Comparison of ENCODE assay signal across 8 cellular contexts in the genomic region with DNA sequence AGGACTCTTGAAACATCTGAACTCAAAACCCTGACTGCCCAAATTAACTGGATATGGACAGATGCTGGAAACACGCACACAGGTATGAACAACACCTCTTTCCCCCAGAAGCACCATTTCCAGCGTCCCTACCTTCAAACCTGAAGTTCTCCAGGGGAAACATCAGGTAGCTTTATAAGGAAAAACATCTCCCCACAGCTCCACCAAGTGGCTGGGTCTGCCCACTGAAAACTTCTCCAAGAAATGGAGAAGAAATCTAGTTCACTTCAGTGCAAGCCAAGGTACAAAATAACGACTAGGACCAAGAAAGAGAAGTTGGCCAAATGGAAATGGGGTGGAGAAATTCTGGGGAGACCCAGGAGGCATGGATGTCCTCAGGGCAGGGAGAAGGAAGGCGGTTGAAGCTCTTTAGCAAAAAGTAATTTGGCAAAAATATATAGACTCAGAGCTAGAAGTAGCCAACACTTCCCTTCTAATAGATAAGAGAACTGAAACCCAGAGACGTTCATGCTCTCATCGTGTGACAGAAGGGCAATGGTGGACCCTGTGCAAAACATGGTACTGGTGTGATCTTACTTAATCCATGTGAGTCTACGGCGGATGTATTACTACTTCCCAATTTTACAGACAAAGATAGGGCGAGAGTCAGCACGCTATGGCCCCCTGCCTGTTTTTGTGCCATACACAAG. TPM values are rescaled to one million over a fixed set of nuclear protein-coding genes. Genes with fewer than 3 reads are reported as not detected.
DNase-seq lines count a peak whose midpoint lies in the region; ATAC-seq, FAIRE-seq and TF ChIP-seq lines count a peak whose summit lies in the region.

No MANE protein-coding gene starts in this region.

- H3K27me3 ChIP-seq in astrocyte (ENCODE audit: insufficient read depth, low read length), result peaks cover 2% of the 10 kb centered on the region
- H3K27me3 ChIP-seq in HepG2 (ENCODE audit: control insufficient read depth in 1 of 2, insufficient read depth in 2 of 2, low read length in 2 of 2), result no peaks in the 10 kb centered on the region
- peaks cover 4% of the 10 kb centered on the region for H3K27me3 ChIP-seq in effector memory CD4-positive, alpha-beta T cell (replicated peaks; ENCODE audit: control insufficient read depth, insufficient read depth, low read length, poor library complexity, severe bottlenecking)

- TF ChIP-seq EP300 in HepG2 (IDR thresholded peaks at IDR 0.05; ENCODE audit: low read depth in 2 of 2, low read length in 2 of 2) (no peak), HepG2 (CRISPR knock-in tag; IDR thresholded peaks at IDR 0.05; ENCODE audit: borderline replicate concordance) (no peak)

- H3K27ac ChIP-seq in astrocyte (ENCODE audit: low read depth, low read length) (no peak overlapping the region), HepG2 (ENCODE audit: extremely low read length, insufficient read depth, low read length) (no peak overlapping the region)
- H3K27ac ChIP-seq in effector memory CD4-positive, alpha-beta T cell (ENCODE audit: insufficient read depth, low read length, poor library complexity, severe bottlenecking), result no peak overlapping the region

- no peaks in the 10 kb centered on the region for H4K20me1 ChIP-seq in astrocyte (ENCODE audit: insufficient read depth, low read length)
- no peaks in the 10 kb centered on the region for H4K20me1 ChIP-seq in HepG2 (ENCODE audit: insufficient read depth, low read length)

- peak; percentile 72 for TF ChIP-seq CTCF in AG10803 (conservative IDR thresholded peaks at IDR 0.05; ENCODE audit: low read length)
- peak; percentile 67 for TF ChIP-seq CTCF in astrocyte (IDR thresholded peaks at IDR 0.05; ENCODE audit: insufficient read depth, low read depth, low read length)
- TF ChIP-seq CTCF in HepG2 (CRISPR knock-in tag; IDR thresholded peaks at IDR 0.05), result peak; percentile 65

- H3K4me2 ChIP-seq in astrocyte (ENCODE audit: low read length) (no peak overlapping the region), HepG2 (ENCODE audit: low read depth, low read length) (no peak overlapping the region)

- H3K9ac ChIP-seq in astrocyte (ENCODE audit: low read length) (no peak overlapping the region), HepG2 (ENCODE audit: insufficient read depth, low read depth, low read length) (no peak overlapping the region)

- in situ Hi-C loops in HepG2 (cut with HindIII; ENCODE audit: extremely low pct_ligation_motif_present, low pct_unique_long_range_greater_than_20kb), result loop anchor here (10.0 kb wide), 1 partner anchor 724 kb away; no protein-coding TSS in a partner anchor

- BruUV-seq in HepG2 (replicated peaks; lab: Mats Ljungman, UMichigan), result no TSS peak

- FAIRE-seq in astrocyte (lab: Jason Lieb, UNC), result no peak
- peak; percentile 51 for FAIRE-seq in HepG2 (lab: Jason Lieb, UNC)

- H3K4me3 ChIP-seq in AG10803 (ENCODE audit: low read length), result no peak overlapping the region
- no peak overlapping the region for H3K4me3 ChIP-seq in astrocyte (ENCODE audit: insufficient read depth, low read depth, low read length)
- H3K4me3 ChIP-seq in HepG2 (replicated peaks in 1 of 3; ENCODE audit: insufficient read depth in 1 of 3, low read depth in 2 of 3, low read length in 3 of 3), result no peak overlapping the region
- H3K4me3 ChIP-seq in effector memory CD4-positive, alpha-beta T cell (ENCODE audit: insufficient read depth, low read depth, low read length, poor library complexity, severe bottlenecking), result no peak overlapping the region

- H2AFZ ChIP-seq in astrocyte (ENCODE audit: low read depth, low read length) (no peak overlapping the region), HepG2 (ENCODE audit: low read length) (no peak overlapping the region)

- no peaks in the 10 kb centered on the region for H3K9me3 Mint-ChIP-seq in astrocyte (ENCODE audit: unreplicated experiment)

- H3K4me1 ChIP-seq in astrocyte (ENCODE audit: insufficient read depth, low read length), result peaks cover 7% of the 10 kb centered on the region
- no peaks in the 10 kb centered on the region for H3K4me1 ChIP-seq in HepG2 (ENCODE audit: insufficient read depth, low read length)
- H3K4me1 ChIP-seq in effector memory CD4-positive, alpha-beta T cell (ENCODE audit: control insufficient read depth, insufficient read depth, low read length, poor library complexity, severe bottlenecking), result no peaks in the 10 kb centered on the region

- intact Hi-C loops in HepG2 (cut with micrococcal nuclease; ENCODE audit: unreplicated experiment), result no loop called here

- no peak overlapping the region for H3K4me3 Mint-ChIP-seq in astrocyte (ENCODE audit: unreplicated experiment)

- DNase-seq in AG10803 (ENCODE audit: low read depth) (peak; percentile 24), HT-29 (ENCODE audit: low spot score) (peak; percentile 50), astrocyte (ENCODE audit: low read depth) (no peak), HepG2 (ENCODE audit: low spot score) (no peak)
- no peak for DNase-seq in activated effector memory CD4-positive, alpha-beta T cell treated with Interleukin-2 at 50 U/mL for 16 hours
- no peak for DNase-seq in effector memory CD4-positive, alpha-beta T cell

- 43% methylated on average over 10 of the region's 10 CpGs for WGBS in HepG2 (ENCODE audit: low lambda C conversion rate)

- H3K27me3 Mint-ChIP-seq in astrocyte (ENCODE audit: low read depth, unreplicated experiment), result peaks cover 7% of the 10 kb centered on the region

- peak; percentile 41; the same call in 1 of the 2 replicates for TF ChIP-seq RAD21 in HepG2 (CRISPR knock-in tag; IDR thresholded peaks at IDR 0.05)

- H3K9me3 ChIP-seq in astrocyte (ENCODE audit: insufficient read depth, low read depth, low read length) (no peaks in the 10 kb centered on the region), HepG2 (ENCODE audit: low read length) (no peaks in the 10 kb centered on the region)
- H3K9me3 ChIP-seq in effector memory CD4-positive, alpha-beta T cell (ENCODE audit: control insufficient read depth, low read length), result no peaks in the 10 kb centered on the region

- no peak overlapping the region for H3K27ac Mint-ChIP-seq in astrocyte (ENCODE audit: unreplicated experiment)

- POLR2A ChIA-PET in HepG2 (lab: Yijun Ruan, JAX), result interaction anchor here (1.3 to 2.1 kb wide), 2 partner anchors 10 to 209 kb away, joined by 3 to 12 read pairs; partner anchors contain the start of genes NUAK1 and POLR3B

- ATAC-seq in HepG2 (no peak; the same call in 2 of the 3 replicates), GM18867 (IDR thresholded peaks at IDR 0.05; ENCODE audit: unreplicated experiment) (no peak), GM21423 (IDR thresholded peaks at IDR 0.05; ENCODE audit: unreplicated experiment) (no peak)

- no peaks in the 10 kb centered on the region for H3K36me3 Mint-ChIP-seq in astrocyte (ENCODE audit: low read depth, unreplicated experiment)

- CTCF ChIA-PET in HepG2 (lab: Yijun Ruan, JAX; ENCODE audit: low intra/inter-chr PET ratio, low total read pairs), result interaction anchor here (1.6 to 1.9 kb wide), 2 partner anchors 444 to 728 kb away, joined by 8 to 13 read pairs; no protein-coding TSS in a partner anchor

- H3K36me3 ChIP-seq in astrocyte (ENCODE audit: insufficient read depth, low read length), result no peaks in the 10 kb centered on the region
- no peaks in the 10 kb centered on the region for H3K36me3 ChIP-seq in HepG2 (replicated peaks in 1 of 2; ENCODE audit: control insufficient read depth in 1 of 2, insufficient read depth in 2 of 2, low read length in 2 of 2)
- H3K36me3 ChIP-seq in effector memory CD4-positive, alpha-beta T cell (ENCODE audit: control insufficient read depth, insufficient read depth, low read length), result no peaks in the 10 kb centered on the region

- peaks cover 16% of the 10 kb centered on the region for H3K4me1 Mint-ChIP-seq in astrocyte (ENCODE audit: low read depth, unreplicated experiment)

- H3K79me2 ChIP-seq in astrocyte (ENCODE audit: insufficient read depth, low read length) (no peaks in the 10 kb centered on the region), HepG2 (ENCODE audit: insufficient read depth, low read length) (no peaks in the 10 kb centered on the region)

- no peak for TF ChIP-seq POLR2A in HepG2 (IDR thresholded peaks at IDR 0.05; ENCODE audit: insufficient read depth in 1 of 2, low read depth in 2 of 2, low read length in 2 of 2)

TF ChIP-seq in HepG2, 621 proteins besides CTCF, POLR2A, EP300 and RAD21 (continues in another document):
- TF ChIP-seq SMC3 (IDR thresholded peaks at IDR 0.05; ENCODE audit: low read length), result peak; percentile 67; the same call in 1 of the 2 replicates
- TF ChIP-seq ZNF607 (CRISPR knock-in tag; IDR thresholded peaks at IDR 0.05; ENCODE audit: borderline replicate concordance), result no peak
- TF ChIP-seq ZBTB7A (CRISPR knock-in tag; IDR thresholded peaks at IDR 0.05), result no peak
- TF ChIP-seq ZFP41 (CRISPR knock-in tag; IDR thresholded peaks at IDR 0.05; ENCODE audit: borderline replicate concordance), result no peak
- TF ChIP-seq STAG1 (CRISPR knock-in tag; IDR thresholded peaks at IDR 0.05), result peak; percentile 76
- no peak for TF ChIP-seq ZNF550 (CRISPR knock-in tag; IDR thresholded peaks at IDR 0.05; ENCODE audit: borderline replicate concordance)
- peak; percentile 78; the same call in 1 of the 2 replicates for TF ChIP-seq SRF (IDR thresholded peaks at IDR 0.05; ENCODE audit: low read depth, low read length)

RNA-seq across cellular contexts. Expression of gene NUAK1, which starts 10.5 kb away (rescaled TPM):
- 0.91 and 1.3 TPM in 2 replicates for total RNA-seq in HT-29 (2014; rRNA removed; shearing (Covaris generic))
- 94.0 and 96.1 TPM in 2 replicates for total RNA-seq in astrocyte
- total RNA-seq in HepG2 (2016; rRNA removed; fragmentation: Illumina TruSeq; extraction: Trizol), result 1.9 and 2.0 TPM in 2 replicates
- total RNA-seq in HepG2 (2016; cell fraction: cytosol; rRNA removed; fragmentation: Illumina TruSeq; extraction: Trizol; ENCODE audit: low read depth), result 0.20 and 1.1 TPM in 2 replicates
- 1.7 and 2.1 TPM in 2 replicates for total RNA-seq in HepG2 (2016; cell fraction: insoluble cytoplasmic fraction; rRNA removed; fragmentation: Illumina TruSeq; extraction: Trizol)
- total RNA-seq in HepG2 (2016; cell fraction: membrane; rRNA removed; fragmentation: Illumina TruSeq; extraction: Trizol), result 1.1 and 1.8 TPM in 2 replicates
- total RNA-seq in HepG2 (2016; cell fraction: nucleus; rRNA removed; fragmentation: Illumina TruSeq; extraction: Trizol), result 1.8 and 1.9 TPM in 2 replicates
- polyA plus RNA-seq in HepG2 (2011; rRNA removed), result 0.74 and 1.7 TPM in 2 replicates
- 0.79 and 1.2 TPM in 2 replicates for polyA plus RNA-seq in HepG2 (2011; cell fraction: cytosol; rRNA removed)
- 0.69 and 1.3 TPM in 2 replicates for polyA plus RNA-seq in HepG2 (2011; cell fraction: nucleus; rRNA removed)
- 0.40 and 1.4 TPM in 2 replicates for polyA plus RNA-seq in HepG2 (2012)
- polyA plus RNA-seq in HepG2 (2016; cell fraction: cytosol; fragmentation: Illumina TruSeq; extraction: Trizol; ENCODE audit: low read depth), result 0.08 and 0.11 TPM in 2 replicates
- 1.7 TPM in 2 replicates for polyA plus RNA-seq in HepG2 (2016; cell fraction: insoluble cytoplasmic fraction; fragmentation: Illumina TruSeq; extraction: Trizol; ENCODE audit: low read depth)
- polyA plus RNA-seq in HepG2 (2016; cell fraction: membrane; fragmentation: Illumina TruSeq; extraction: Trizol; ENCODE audit: low read depth), result 0.32 and 0.37 TPM in 2 replicates
- 1.9 TPM in 2 replicates for polyA plus RNA-seq in HepG2 (2016; cell fraction: nucleus; fragmentation: Illumina TruSeq; extraction: Trizol; ENCODE audit: insufficient read depth, low read depth)
- polyA minus RNA-seq in HepG2 (2011; rRNA and poly(A)+ RNA removed; ENCODE audit: low replicate concordance), result 2.5 and 4.9 TPM in 2 replicates
- polyA minus RNA-seq in HepG2 (2011; cell fraction: cytosol; rRNA and poly(A)+ RNA removed), result 0.89 and 1.6 TPM in 2 replicates
- polyA minus RNA-seq in HepG2 (2011; cell fraction: nucleus; rRNA and poly(A)+ RNA removed), result 1.6 and 2.3 TPM in 2 replicates

Comparison
In these comparisons a context has a peak if more than half of its experiments do, and no peak if none do; other contexts are left out.
1. DNase-seq: peak in AG10803 (single experiment) and HT-29 (single experiment); none in astrocyte (single experiment), HepG2 (single experiment), activated effector memory CD4-positive, alpha-beta T cell treated with Interleukin-2 at 50 U/mL for 16 hours (single experiment) and effector memory CD4-positive, alpha-beta T cell (0 of 3).
2. RNA of gene NUAK1, which starts 10.5 kb away (total RNA-seq): 94.0 to 96.1 TPM in astrocyte; 0.20 to 2.1 TPM in HepG2 and 0.91 to 1.3 TPM in HT-29; every median in the first group is over 10 times any median in the second.
3. Peak in every context shown above with its lines, with median percentiles within 50 percentile points of each other: CTCF ChIP-seq.